ENCODE assay signal across 24 cellular contexts in genomic region chr14:32435411-32435810, GRCh38.
"Had no signal": no experiment of that assay in that cellular context is flagged by ENCODE, and none has a peak within 500 bp of the region (broad histone marks: within the 10 kb centered on the region; RNA-seq: fewer than 3 reads in every experiment).

No MANE protein-coding gene starts in this region.

- FAIRE-seq: islet of Langerhans had no signal

- H3K9me3 ChIP-seq: esophagus squamous epithelium, gastrocnemius medialis, neutrophil, ovary, prostate gland, uterus had no signal

- H3K4me3 ChIP-seq: gastrocnemius medialis, prostate gland, uterus had no signal

- H3K4me1 ChIP-seq: prostate gland had no signal

- H3K36me3 ChIP-seq: esophagus squamous epithelium, gastrocnemius medialis, neutrophil, ovary, prostate gland, uterus had no signal

- H3K27ac ChIP-seq: gastrocnemius medialis, neutrophil, ovary, prostate gland had no signal

- H3K27me3 ChIP-seq: esophagus squamous epithelium, gastrocnemius medialis, neutrophil, ovary, uterus had no signal

- DNase-seq: activated CD4-positive, alpha-beta T cell treated with anti-CD3 and anti-CD28 coated beads, Interleukin-2, amount 50 U/mL, for 4 hours; activated CD8-positive, alpha-beta memory T cell treated with anti-CD3 and anti-CD28 coated beads for 24 hours; activated effector memory CD4-positive, alpha-beta T cell treated with Interleukin-2 at 50 U/mL for 16 hours; activated naive CD4-positive, alpha-beta T cell treated with anti-CD3 and anti-CD28 coated beads for 36 hours; activated naive CD8-positive, alpha-beta T cell treated with anti-CD3 and anti-CD28 coated beads, Interleukin-2, amount 10 ng/mL, durations not matched to agents 7 days and 5 days; activated T-cell treated with anti-CD3 and anti-CD28 coated beads, Interleukin-2, amount 50 U/mL, for 72 hours; amygdala; effector memory CD8-positive, alpha-beta T cell; esophagus squamous epithelium; gastrocnemius medialis; head of caudate nucleus; left ventricle myocardium superior; mammary epithelial cell; midbrain; ovary; stimulated activated CD4-positive, alpha-beta T cell treated with anti-CD3 and anti-CD28 coated beads, Interleukin-4, amount 100 ng/mL, for 24 hours; substantia nigra; T1000; trophoblast cell; uterus had no signal

- ATAC-seq: activated T-cell treated with anti-CD3 and anti-CD28 coated beads, Interleukin-2, amount 50 U/mL, for 72 hours; effector memory CD8-positive, alpha-beta T cell; gastrocnemius medialis; left ventricle myocardium superior; WTC11 had no signal
